Comparison of ENCODE assay signal across 1 cellular context in the genomic region with DNA sequence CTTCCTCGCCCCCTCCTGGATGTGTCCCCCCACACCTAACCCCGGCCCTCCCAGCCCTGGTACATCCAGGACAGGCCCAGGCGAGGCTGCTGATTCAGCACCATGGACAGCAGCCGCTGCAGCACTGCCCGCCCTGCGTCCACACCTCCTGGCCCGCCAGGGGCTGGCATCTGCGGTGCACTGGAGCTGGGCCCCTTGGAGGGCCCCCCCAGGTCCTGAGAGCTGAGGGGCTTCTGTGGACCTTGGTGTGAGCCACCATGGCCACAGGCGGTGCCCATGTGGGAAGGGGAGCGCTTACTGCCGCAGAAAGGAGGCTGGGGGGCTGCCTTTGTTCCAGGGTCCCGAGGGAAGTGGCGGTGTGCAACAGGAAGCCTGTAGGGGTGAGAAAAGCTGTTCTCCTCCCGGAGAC.
TF ChIP-seq lines count a peak whose summit lies in the region.

No MANE protein-coding gene starts in this region.

TF ChIP-seq in endothelial cell of umbilical vein, 7 proteins besides CTCF, POLR2A, EP300 and RAD21:
- TF ChIP-seq FOS (IDR thresholded peaks at IDR 0.05; ENCODE audit: borderline replicate concordance, insufficient read depth, low read length) (no peak), EZH2 (IDR thresholded peaks at IDR 0.05; ENCODE audit: borderline replicate concordance, low read depth, low read length, severe bottlenecking) (no peak), MYC (IDR thresholded peaks at IDR 0.05; ENCODE audit: low read depth, low read length) (no peak), POLR2AphosphoS5 (IDR thresholded peaks at IDR 0.05; ENCODE audit: insufficient read depth, low read depth, low read length) (no peak), MAX (IDR thresholded peaks at IDR 0.05; ENCODE audit: insufficient read depth, insufficient read length) (no peak), JUN (IDR thresholded peaks at IDR 0.05; ENCODE audit: borderline replicate concordance, insufficient read depth, insufficient read length, low read depth) (no peak), GATA2 (IDR thresholded peaks at IDR 0.05; ENCODE audit: insufficient read depth, insufficient read length, low read depth, low read length) (no peak)
